In the genomic region with DNA sequence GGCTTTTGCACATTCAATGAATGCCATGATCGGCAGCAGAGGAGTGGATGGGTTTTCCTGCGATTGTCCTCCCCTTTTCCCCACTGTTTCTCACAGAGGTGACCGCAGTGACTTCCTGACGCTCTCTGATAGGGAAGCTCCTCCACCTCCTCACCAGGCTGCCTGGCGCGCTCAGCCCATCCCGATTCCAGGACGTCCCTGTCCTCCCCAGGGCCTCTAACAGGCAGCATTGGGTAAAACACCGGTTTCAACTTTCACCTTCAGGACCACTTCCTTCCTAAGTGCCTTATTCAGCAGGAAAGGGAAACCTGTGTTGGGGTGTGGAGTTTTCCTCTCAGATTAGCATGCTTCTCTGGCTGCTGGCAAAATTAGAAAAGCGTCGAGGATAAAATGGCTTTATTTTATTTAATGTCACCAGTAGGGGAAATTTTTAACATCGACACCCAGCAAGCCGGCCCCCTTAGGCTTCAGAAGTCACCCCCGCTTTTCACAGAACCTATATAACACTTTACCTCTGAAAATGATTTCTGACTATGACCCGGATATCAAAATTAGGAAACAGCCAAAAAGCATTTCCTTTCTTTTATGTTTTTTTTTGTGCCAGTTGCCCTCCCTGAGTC, we compare ENCODE assay signal across 9 cellular contexts.
DNase-seq lines count a peak whose midpoint lies in the region; ATAC-seq and TF ChIP-seq lines count a peak whose summit lies in the region.
"Had no signal": no experiment of that assay in that cellular context is flagged by ENCODE, and none has a peak within 500 bp of the region (broad histone marks: within the 10 kb centered on the region; RNA-seq: fewer than 3 reads in every experiment).

No MANE protein-coding gene starts in this region.

- peak overlapping the region; percentile 49; the same call in 1 of the 2 replicates for H3K9ac ChIP-seq in HUES64 (ENCODE audit: low read depth, low read length)

- H3K27me3 ChIP-seq in HUES64 (ENCODE audit: insufficient read depth, low read length) = no peaks in the 10 kb centered on the region
- H3K27me3 ChIP-seq: SJCRH30 had no signal

- DNase-seq in DMS153 (lab: John Stamatoyannopoulos, UW) = peak; percentile 80
- peak; percentile 3 for DNase-seq in activated CD4-positive, alpha-beta T cell treated with anti-CD3 and anti-CD28 coated beads for 48 hours
- DNase-seq in fibroblast of pulmonary artery (ENCODE audit: low read depth) = no peak
- DNase-seq in occipital lobe (lab: John Stamatoyannopoulos, UW) = peak; percentile 7
- no peak for DNase-seq in DMS79 (lab: John Stamatoyannopoulos, UW)
- DNase-seq in AG08396 (ENCODE audit: low spot score) = no peak

- H3K4me3 ChIP-seq in HUES64 (ENCODE audit: low read length) (no peak overlapping the region), fibroblast of pulmonary artery (replicated peaks; ENCODE audit: low read depth, low read length) (peak overlapping the region; percentile 25)
- H3K4me3 ChIP-seq: SJCRH30 had no signal

- no peaks in the 10 kb centered on the region for H3K9me3 ChIP-seq in HUES64 (ENCODE audit: insufficient read depth, low read depth, low read length)
- H3K9me3 ChIP-seq: SJCRH30 had no signal

- 52% methylated on average over 15 of the region's 15 CpGs for WGBS in HUES64

- H3K27ac ChIP-seq in HUES64 (ENCODE audit: low read depth, low read length) = peak overlapping the region; percentile 68
- H3K27ac ChIP-seq: SJCRH30 had no signal

- H3K36me3 ChIP-seq in HUES64 (ENCODE audit: insufficient read depth, low read length) = no peaks in the 10 kb centered on the region
- H3K36me3 ChIP-seq: SJCRH30 had no signal

- peaks cover 21% of the 10 kb centered on the region for H3K4me1 ChIP-seq in HUES64 (ENCODE audit: insufficient read depth, low read length)
- H3K4me1 ChIP-seq: SJCRH30 had no signal

- peak; percentile 26 for ATAC-seq in GM21381 (IDR thresholded peaks at IDR 0.05; ENCODE audit: unreplicated experiment)

- no peak for TF ChIP-seq CTCF in fibroblast of pulmonary artery (IDR thresholded peaks at IDR 0.05; ENCODE audit: low read length, missing control alignments)

Comparison
In these comparisons a context has a peak if more than half of its experiments do, and no peak if none do; other contexts are left out.
1. DNase-seq: peak in DMS153 (single experiment), activated CD4-positive, alpha-beta T cell treated with anti-CD3 and anti-CD28 coated beads for 48 hours (single experiment) and occipital lobe (single experiment); none in fibroblast of pulmonary artery (single experiment), DMS79 (single experiment) and AG08396 (single experiment).